ENCODE assay signal across 18 cellular contexts in genomic region chr14:52048641-52049204, GRCh38. TPM values are rescaled to one million over a fixed set of nuclear protein-coding genes. Genes with fewer than 3 reads are reported as not detected.
DNase-seq lines count a peak whose midpoint lies in the region; ATAC-seq and TF ChIP-seq lines count a peak whose summit lies in the region.
"Had no signal": no experiment of that assay in that cellular context is flagged by ENCODE, and none has a peak within 500 bp of the region (broad histone marks: within the 10 kb centered on the region; RNA-seq: fewer than 3 reads in every experiment).

No MANE protein-coding gene starts in this region.

- H3K27me3 Mint-ChIP-seq in Caco-2 (ENCODE audit: insufficient read depth, unreplicated experiment): no peaks in the 10 kb centered on the region
- peaks cover 0 to 3% (median 2%) of the 10 kb centered on the region in 5 donors for H3K27me3 Mint-ChIP-seq in naive thymus-derived CD8-positive, alpha-beta T cell

- TF ChIP-seq CTCF in Caco-2 (IDR thresholded peaks at IDR 0.05; ENCODE audit: insufficient read depth in 1 of 2, low read depth in 1 of 2, low read length in 1 of 2, severe bottlenecking in 1 of 2, unreplicated experiment in 1 of 2) (no peak), choroid plexus epithelial cell (conservative IDR thresholded peaks at IDR 0.05; ENCODE audit: low read depth, low read length) (no peak), osteoblast (IDR thresholded peaks at IDR 0.05; ENCODE audit: extremely low read depth, low read depth, low read length) (no peak)

- H3K4me3 ChIP-seq in Caco-2 (ENCODE audit: low read depth, low read length) (no peak overlapping the region), choroid plexus epithelial cell (ENCODE audit: low read depth, low read length) (no peak overlapping the region), osteoblast (ENCODE audit: insufficient read depth, low read length) (no peak overlapping the region)
- H3K4me3 ChIP-seq: adrenal gland, gastrocnemius medialis had no signal

- peaks cover 18% of the 10 kb centered on the region for H3K4me1 ChIP-seq in Caco-2
- H3K4me1 ChIP-seq in osteoblast (ENCODE audit: insufficient read depth, low read length): peaks cover 54% of the 10 kb centered on the region

- H3K9me3 ChIP-seq in Caco-2 (no peaks in the 10 kb centered on the region), osteoblast (ENCODE audit: low read depth, low read length) (no peaks in the 10 kb centered on the region)
- H3K9me3 ChIP-seq: adrenal gland, gastrocnemius medialis had no signal

- CTCF ChIA-PET in Caco-2 (lab: Charles Lee): no interaction called here

- no TSS peak for BruUV-seq in Caco-2 (replicated peaks; lab: Mats Ljungman, UMichigan)

- no peak overlapping the region for H3K4me3 Mint-ChIP-seq in Caco-2 (ENCODE audit: unreplicated experiment)
- H3K4me3 Mint-ChIP-seq in naive thymus-derived CD8-positive, alpha-beta T cell: no peak overlapping the region
- H3K4me3 Mint-ChIP-seq: activated T-cell treated with anti-CD3 and anti-CD28 coated beads, Interleukin-2, amount 50 U/mL, for 24 hours; CD4-positive, alpha-beta T cell had no signal

- no peaks in the 10 kb centered on the region for H4K20me1 ChIP-seq in osteoblast (ENCODE audit: insufficient read depth, low read length)

- no peaks in the 10 kb centered on the region for H3K36me3 Mint-ChIP-seq in Caco-2 (ENCODE audit: insufficient read depth, unreplicated experiment)
- no peaks in the 10 kb centered on the region for H3K36me3 Mint-ChIP-seq in naive thymus-derived CD8-positive, alpha-beta T cell

- peak overlapping the region; percentile 6 for H3K27ac Mint-ChIP-seq in Caco-2 (ENCODE audit: unreplicated experiment)
- peak overlapping the region in 1 of 10 donors; percentile 2 for H3K27ac Mint-ChIP-seq in naive thymus-derived CD8-positive, alpha-beta T cell
- H3K27ac Mint-ChIP-seq: activated T-cell treated with anti-CD3 and anti-CD28 coated beads, Interleukin-2, amount 50 U/mL, for 24 hours; CD4-positive, alpha-beta T cell had no signal

- DNase-seq in Caco-2 (no peak), M059J (ENCODE audit: low read depth) (peak; percentile 81), choroid plexus epithelial cell (ENCODE audit: low read depth) (peak; percentile 74), osteoblast (ENCODE audit: insufficient read length, low spot score, missing footprints) (peak; percentile 2), NCI-H1436 treated with DMSO at 0.1 percent for 48 hours (lab: John Stamatoyannopoulos, UW) (no peak)
- no peak for DNase-seq in naive thymus-derived CD8-positive, alpha-beta T cell
- DNase-seq: activated CD4-positive, alpha-beta T cell treated with anti-CD3 and anti-CD28 coated beads for 1 hour; activated T-cell treated with anti-CD3 and anti-CD28 coated beads, Interleukin-2, amount 50 U/mL, for 24 hours; adrenal gland; CD4-positive, alpha-beta T cell; GDM1; GOT3; Karpas-422; kidney; stimulated activated naive CD4-positive, alpha-beta T cell treated with Interleukin-2 at 50 U/mL for 16 hours had no signal

- ATAC-seq in naive thymus-derived CD8-positive, alpha-beta T cell: no peak
- no peak for ATAC-seq in GM21529 (IDR thresholded peaks at IDR 0.05; ENCODE audit: unreplicated experiment)
- ATAC-seq in GM21619 (IDR thresholded peaks at IDR 0.05; ENCODE audit: unreplicated experiment): no peak
- ATAC-seq: gastrocnemius medialis had no signal

- H3K4me2 ChIP-seq in osteoblast (ENCODE audit: insufficient read depth, low read length): no peak overlapping the region

- POLR2A ChIA-PET in Caco-2 (lab: Charles Lee): no interaction called here
- POLR2A ChIA-PET in naive thymus-derived CD8-positive, alpha-beta T cell (lab: Charles Lee): no interaction called here

- intact Hi-C loops in Caco-2 (cut with micrococcal nuclease; ENCODE audit: unreplicated experiment): no loop called here

- H3K4me1 Mint-ChIP-seq in Caco-2 (ENCODE audit: low read depth, unreplicated experiment): peaks cover 27% of the 10 kb centered on the region
- peaks cover 0 to 5% (median 0%) of the 10 kb centered on the region in 4 donors for H3K4me1 Mint-ChIP-seq in naive thymus-derived CD8-positive, alpha-beta T cell

- no peaks in the 10 kb centered on the region for H3K36me3 ChIP-seq in Caco-2 (ENCODE audit: control insufficient read depth, insufficient read depth, low read length)
- H3K36me3 ChIP-seq in osteoblast (ENCODE audit: insufficient read depth, low read length): peaks cover 6% of the 10 kb centered on the region
- H3K36me3 ChIP-seq: adrenal gland, gastrocnemius medialis had no signal

- no peaks in the 10 kb centered on the region for H3K27me3 ChIP-seq in Caco-2 (replicated peaks; ENCODE audit: control insufficient read depth, insufficient read depth, low read length)
- no peaks in the 10 kb centered on the region for H3K27me3 ChIP-seq in osteoblast (ENCODE audit: insufficient read depth, low read length)
- H3K27me3 ChIP-seq: adrenal gland, gastrocnemius medialis had no signal

- H3K27ac ChIP-seq in osteoblast (ENCODE audit: low read depth, low read length): no peak overlapping the region
- H3K27ac ChIP-seq: adrenal gland, gastrocnemius medialis had no signal

- peaks cover 72% of the 10 kb centered on the region for H3K79me2 ChIP-seq in osteoblast (ENCODE audit: insufficient read depth, low read length)

- H3K9me3 Mint-ChIP-seq in Caco-2 (ENCODE audit: unreplicated experiment): no peaks in the 10 kb centered on the region
- H3K9me3 Mint-ChIP-seq in naive thymus-derived CD8-positive, alpha-beta T cell: no peaks in the 10 kb centered on the region
- H3K9me3 Mint-ChIP-seq: activated T-cell treated with anti-CD3 and anti-CD28 coated beads, Interleukin-2, amount 50 U/mL, for 24 hours; CD4-positive, alpha-beta T cell had no signal

- no peak overlapping the region for H2AFZ ChIP-seq in osteoblast (ENCODE audit: low read length)

RNA-seq across cellular contexts. Expression of gene NID2, which starts 20.1 kb away (rescaled TPM):
- total RNA-seq in Caco-2 (2022): 9.5 and 10.8 TPM in 2 replicates
- total RNA-seq in M059J (2014; rRNA removed; shearing (Covaris generic)): 69.9 and 72.7 TPM in 2 replicates
- total RNA-seq in osteoblast: 138 and 141 TPM in 2 replicates
- not detected for total RNA-seq in naive thymus-derived CD8-positive, alpha-beta T cell
- polyA plus RNA-seq in naive thymus-derived CD8-positive, alpha-beta T cell: under 1 TPM; 0.22 to 0.98 (median 0.62) TPM

RNA-seq across cellular contexts. Expression of gene RTRAF, which starts 59.4 kb away (rescaled TPM):
- 217 and 223 TPM in 2 replicates for total RNA-seq in Caco-2 (2022)
- 146 and 189 TPM in 2 replicates for total RNA-seq in M059J (2014; rRNA removed; shearing (Covaris generic))
- 53.2 and 63.6 TPM in 2 replicates for total RNA-seq in osteoblast
- 100 to 1,000 TPM; 105 to 116 TPM for total RNA-seq in naive thymus-derived CD8-positive, alpha-beta T cell
- polyA plus RNA-seq in naive thymus-derived CD8-positive, alpha-beta T cell: 100 to 1,000 TPM; 166 to 231 (median 203) TPM

Comparison
In these comparisons a context has a peak if more than half of its experiments do, and no peak if none do; other contexts are left out.
1. DNase-seq: peak in M059J (single experiment), choroid plexus epithelial cell (single experiment) and osteoblast (single experiment); none in Caco-2 (0 of 2), naive thymus-derived CD8-positive, alpha-beta T cell (0 of 10) and NCI-H1436 treated with DMSO at 0.1 percent for 48 hours (single experiment).
2. RNA of gene NID2, which starts 20.1 kb away (total RNA-seq): 138 to 141 TPM in osteoblast, 69.9 to 72.7 TPM in M059J and 9.5 to 10.8 TPM in Caco-2; not detected in naive thymus-derived CD8-positive, alpha-beta T cell; every median in the first group is over 10 times any median in the second.